ENCODE assay signal across 8 cellular contexts in the genomic region with DNA sequence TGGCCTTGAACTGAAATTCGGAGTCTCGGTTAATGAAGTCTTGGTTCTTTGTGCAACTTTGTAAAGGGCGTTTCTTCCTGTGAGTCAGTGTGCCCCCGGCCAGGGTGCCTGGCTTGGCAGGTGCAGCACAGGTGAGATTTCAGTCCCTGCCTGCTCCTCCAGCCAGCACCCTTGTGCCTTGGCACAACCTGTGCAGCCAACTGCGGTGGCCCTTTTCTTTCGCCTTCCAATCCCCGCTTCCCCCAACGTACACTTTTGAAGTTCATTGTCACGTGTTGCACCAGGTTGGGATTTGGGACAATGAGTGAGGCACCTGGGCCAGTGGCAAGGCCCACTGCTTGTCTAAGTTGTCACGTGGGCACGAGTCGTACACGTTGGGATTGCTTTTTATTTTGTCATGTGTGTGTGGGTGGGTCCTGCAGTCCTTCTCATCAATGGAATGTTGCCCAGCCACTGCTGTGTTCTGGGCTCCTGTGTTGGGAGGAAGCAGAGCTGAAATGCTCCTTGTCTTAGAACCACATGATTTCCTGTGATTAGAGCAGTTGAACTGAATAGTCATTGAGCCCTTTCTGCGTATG.
DNase-seq lines count a peak whose midpoint lies in the region; ATAC-seq and TF ChIP-seq lines count a peak whose summit lies in the region.
"Had no signal": no experiment of that assay in that cellular context is flagged by ENCODE, and none has a peak within 500 bp of the region (broad histone marks: within the 10 kb centered on the region; RNA-seq: fewer than 3 reads in every experiment).

No MANE protein-coding gene starts in this region.

- H3K36me3 Mint-ChIP-seq in T-cell, result peaks cover 59% of the 10 kb centered on the region

- no peaks in the 10 kb centered on the region for H4K20me1 ChIP-seq in HCT116 (ENCODE audit: insufficient read depth)

- H2AFZ ChIP-seq in HCT116 (ENCODE audit: low read depth, low read length, poor library complexity, severe bottlenecking), result no peak overlapping the region

- POLR2A ChIA-PET in HCT116 (lab: Charles Lee) (interaction anchor here (0.9 kb wide), 1 partner anchor 15 kb away, joined by 3 read pairs; no protein-coding TSS in a partner anchor), T-cell (lab: Charles Lee) (no interaction called here)

- intact Hi-C loops in HCT116 (cut with micrococcal nuclease), result no loop called here
- intact Hi-C loops in esophagus muscularis mucosa (cut with DNase I), result no loop called here

- ATAC-seq in HCT116 (peak; percentile 65), T-cell (replicated peaks in 1 of 4) (peak; percentile 53 to 76 (median 65))

- peak overlapping the region; percentile 59 to 79 for H3K27ac Mint-ChIP-seq in T-cell

- peak; percentile 44 for DNase-seq in HCT116 (ENCODE audit: low read depth, low spot score)
- DNase-seq in T-cell, result no peak
- no peak for DNase-seq in esophagus muscularis mucosa (ENCODE audit: extremely low spot score)
- DNase-seq in middle frontal gyrus (ENCODE audit: extremely low spot score, low spot score), result no peak
- DNase-seq in NCI-H2029 treated with DMSO at 0.1 percent for 48 hours (lab: John Stamatoyannopoulos, UW), result no peak
- DNase-seq in NCI-H1105 (lab: John Stamatoyannopoulos, UW), result no peak
- DNase-seq: activated CD4-positive, CD25-positive, alpha-beta regulatory T cell treated with anti-CD3 and anti-CD28 coated beads, Interleukin-2, amount 50 U/mL, for 72 hours had no signal

- H3K9ac ChIP-seq in HCT116 (ENCODE audit: low read length) (no peak overlapping the region), skeletal muscle tissue (ENCODE audit: low read depth in 1 of 3, low read length in 3 of 3) (no peak overlapping the region)

- CTCF ChIA-PET in HCT116 (lab: Charles Lee), result interaction anchor here (1.6 kb wide), 1 partner anchor 240 kb away, joined by 3 read pairs; no protein-coding TSS in a partner anchor
- CTCF ChIA-PET in T-cell (lab: Charles Lee), result interaction anchor here in 1 of 2 donors (1.0 kb wide), 1 partner anchor 25 kb away, joined by 10 read pairs; no protein-coding TSS in a partner anchor

- H3K36me3 ChIP-seq in HCT116 (ENCODE audit: control insufficient read depth in 1 of 2, insufficient read depth in 2 of 2, low read length in 2 of 2) (no peaks in the 10 kb centered on the region), esophagus muscularis mucosa (peaks cover 0 to 53% (median 16%) of the 10 kb centered on the region in 4 donors), skeletal muscle tissue (ENCODE audit: control insufficient read depth in 3 of 3, insufficient read depth in 3 of 3, low read length in 3 of 3) (no peaks in the 10 kb centered on the region)

- no peaks in the 10 kb centered on the region for H3K79me2 ChIP-seq in HCT116 (ENCODE audit: insufficient read depth, low read length)

- H3K4me3 Mint-ChIP-seq in T-cell, result peak overlapping the region in 1 of 3 donors; percentile 75

- H3K4me1 ChIP-seq in HCT116 (ENCODE audit: control insufficient read depth in 1 of 2, insufficient read depth in 2 of 2, low read length in 2 of 2), result peaks cover 16 to 19% of the 10 kb centered on the region in 2 experiments
- peaks cover 14 to 46% (median 30%) of the 10 kb centered on the region in 4 donors for H3K4me1 ChIP-seq in esophagus muscularis mucosa
- H3K4me1 ChIP-seq in skeletal muscle tissue (ENCODE audit: control insufficient read depth in 3 of 3, insufficient read depth in 3 of 3, low read length in 3 of 3), result peaks cover 15 to 24% (median 18%) of the 10 kb centered on the region in 3 donors

- TF ChIP-seq POLR2A in HCT116 (IDR thresholded peaks at IDR 0.05; ENCODE audit: borderline replicate concordance, extremely low read depth, insufficient read depth, insufficient read length) (no peak), esophagus muscularis mucosa (IDR thresholded peaks at IDR 0.05; ENCODE audit: low read depth) (no peak)

- RAD21 ChIA-PET in HCT116 (lab: Charles Lee; ENCODE audit: low non-redundant PET in 1 of 2, low total read pairs in 2 of 2, uncharacterized antibody in 2 of 2, unreplicated experiment in 2 of 2), result no interaction called here

- TF ChIP-seq EP300 in esophagus muscularis mucosa (IDR thresholded peaks at IDR 0.05), result no peak

- BruUV-seq in HCT116 (replicated peaks; lab: Mats Ljungman, UMichigan), result no TSS peak

- TF ChIP-seq RAD21 in HCT116 (IDR thresholded peaks at IDR 0.05; ENCODE audit: low read depth), result 0 out of 2 replicates have a peak, but pooled peaks have one; percentile 2

- no peaks in the 10 kb centered on the region for H3K9me2 ChIP-seq in HCT116 (ENCODE audit: insufficient read depth)

- TF ChIP-seq CTCF in HCT116 (IDR thresholded peaks at IDR 0.05 in 2 of 3, conservative IDR thresholded peaks at IDR 0.05 in 1 of 3; ENCODE audit: borderline replicate concordance in 1 of 3, insufficient read depth in 1 of 3, low read depth in 2 of 3, low read length in 2 of 3) (no peak), esophagus muscularis mucosa (IDR thresholded peaks at IDR 0.05) (no peak)

- no peaks in the 10 kb centered on the region for H3K27me3 Mint-ChIP-seq in T-cell

- H3K27me3 ChIP-seq in HCT116 (ENCODE audit: insufficient read depth, low read length), result 0 out of 2 replicates have a peak, but pooled peaks cover 3% of the 10 kb centered on the region
- no peaks in the 10 kb centered on the region for H3K27me3 ChIP-seq in esophagus muscularis mucosa
- no peaks in the 10 kb centered on the region for H3K27me3 ChIP-seq in skeletal muscle tissue (ENCODE audit: control insufficient read depth in 3 of 3, insufficient read depth in 3 of 3, low read length in 3 of 3)

- H3K4me3 ChIP-seq in HCT116 (replicated peaks in 1 of 2; ENCODE audit: low read depth in 1 of 2, low read length in 2 of 2) (no peak overlapping the region), esophagus muscularis mucosa (no peak overlapping the region), skeletal muscle tissue (ENCODE audit: low read length in 3 of 3) (no peak overlapping the region)

- H3K9me3 Mint-ChIP-seq in T-cell, result peaks cover 3 to 4% (median 3%) of the 10 kb centered on the region in 3 donors

- H3K4me1 Mint-ChIP-seq in T-cell, result peaks cover 68 to 83% (median 72%) of the 10 kb centered on the region in 3 donors

- H3K9me3 ChIP-seq in HCT116 (ENCODE audit: control insufficient read depth in 1 of 2, insufficient read depth in 1 of 2, low read depth in 1 of 2, low read length in 2 of 2), result no peaks in the 10 kb centered on the region
- no peaks in the 10 kb centered on the region for H3K9me3 ChIP-seq in esophagus muscularis mucosa
- no peaks in the 10 kb centered on the region for H3K9me3 ChIP-seq in skeletal muscle tissue (ENCODE audit: control insufficient read depth in 3 of 3, low read length in 3 of 3)

- peak overlapping the region; percentile 35 for H3K4me2 ChIP-seq in HCT116 (ENCODE audit: low read length)

- 84% methylated on average over 14 of the region's 14 CpGs for WGBS in esophagus muscularis mucosa

- H3K27ac ChIP-seq in HCT116 (ENCODE audit: low read depth, low read length) (no peak overlapping the region), esophagus muscularis mucosa (replicated peaks in 1 of 4) (peak overlapping the region in 3 of 4 donors; percentile 3 to 41 (median 25)), skeletal muscle tissue (ENCODE audit: low read depth, low read length) (peak overlapping the region; percentile 46)

TF ChIP-seq in HCT116, 20 proteins besides CTCF, POLR2A, EP300 and RAD21 (continues in another document):
- TF ChIP-seq JUND (IDR thresholded peaks at IDR 0.05) (no peak), REST (IDR thresholded peaks at IDR 0.05; ENCODE audit: low read depth) (no peak), TCF7L2 (IDR thresholded peaks at IDR 0.05; ENCODE audit: borderline replicate concordance, extremely low read depth, insufficient read depth, insufficient read length) (no peak), EGR1 (IDR thresholded peaks at IDR 0.05; ENCODE audit: low read depth) (peak; percentile 80), EZH2 (IDR thresholded peaks at IDR 0.05) (no peak), ELF1 (IDR thresholded peaks at IDR 0.05; ENCODE audit: borderline replicate concordance, low read depth) (no peak), SP1 (IDR thresholded peaks at IDR 0.05; ENCODE audit: low read depth) (no peak; the same call in none of the 2 replicates), ZNF274 (IDR thresholded peaks at IDR 0.05; ENCODE audit: low read depth, low read length) (no peak), FOSL1 (IDR thresholded peaks at IDR 0.05; ENCODE audit: low read depth) (peak; percentile 27; the same call in 1 of the 2 replicates), CBX3 (IDR thresholded peaks at IDR 0.05; ENCODE audit: low read depth) (no peak), SIN3A (IDR thresholded peaks at IDR 0.05; ENCODE audit: low read depth) (no peak), SRF (IDR thresholded peaks at IDR 0.05; ENCODE audit: low read depth) (no peak), CEBPB (IDR thresholded peaks at IDR 0.05; ENCODE audit: low read depth) (no peak)
- TF ChIP-seq, protein P1, sequence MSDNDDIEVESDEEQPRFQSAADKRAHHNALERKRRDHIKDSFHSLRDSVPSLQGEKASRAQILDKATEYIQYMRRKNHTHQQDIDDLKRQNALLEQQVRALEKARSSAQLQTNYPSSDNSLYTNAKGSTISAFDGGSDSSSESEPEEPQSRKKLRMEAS (IDR thresholded peaks at IDR 0.05), result peak; percentile 53
